ENCODE assay signal across 1 cellular context in the genomic region with DNA sequence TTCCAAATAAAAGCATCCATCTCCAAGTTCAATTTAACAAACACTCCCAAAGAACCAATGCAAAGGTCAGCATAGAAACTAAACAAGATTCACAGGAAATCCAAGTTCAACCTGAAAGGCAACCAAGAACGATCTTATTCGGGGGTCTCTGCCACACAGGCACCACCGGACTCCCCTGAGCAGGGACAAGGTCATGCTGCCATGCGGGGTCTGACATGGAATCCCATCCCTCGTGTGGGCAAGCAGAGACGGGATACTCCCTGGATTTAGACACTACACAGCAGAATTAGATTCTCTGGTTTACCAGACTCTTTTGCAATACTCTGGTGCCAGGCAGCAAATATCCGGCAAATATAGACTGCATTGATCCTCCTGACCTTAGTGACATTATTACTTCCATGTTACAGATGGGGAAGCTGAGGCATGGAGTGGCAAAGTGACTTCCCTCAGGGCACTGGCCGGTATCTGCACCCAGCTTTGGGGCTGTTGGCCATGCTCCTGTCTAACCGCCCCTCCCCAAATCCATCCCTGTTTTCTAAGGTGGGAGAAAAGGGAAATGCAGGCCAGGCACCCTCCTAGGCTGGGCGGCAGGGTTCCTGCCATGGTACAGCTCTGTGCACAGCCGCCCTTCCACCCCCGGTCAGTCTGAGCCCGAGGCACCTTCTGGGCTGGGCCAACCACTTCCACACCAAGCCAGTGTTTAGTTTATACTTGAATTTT.
TF ChIP-seq lines count a peak whose summit lies in the region.

No MANE protein-coding gene starts in this region.

TF ChIP-seq in WTC11, 78 proteins besides CTCF, POLR2A, EP300 and RAD21 (continued from another document):
- TF ChIP-seq, protein P1, sequence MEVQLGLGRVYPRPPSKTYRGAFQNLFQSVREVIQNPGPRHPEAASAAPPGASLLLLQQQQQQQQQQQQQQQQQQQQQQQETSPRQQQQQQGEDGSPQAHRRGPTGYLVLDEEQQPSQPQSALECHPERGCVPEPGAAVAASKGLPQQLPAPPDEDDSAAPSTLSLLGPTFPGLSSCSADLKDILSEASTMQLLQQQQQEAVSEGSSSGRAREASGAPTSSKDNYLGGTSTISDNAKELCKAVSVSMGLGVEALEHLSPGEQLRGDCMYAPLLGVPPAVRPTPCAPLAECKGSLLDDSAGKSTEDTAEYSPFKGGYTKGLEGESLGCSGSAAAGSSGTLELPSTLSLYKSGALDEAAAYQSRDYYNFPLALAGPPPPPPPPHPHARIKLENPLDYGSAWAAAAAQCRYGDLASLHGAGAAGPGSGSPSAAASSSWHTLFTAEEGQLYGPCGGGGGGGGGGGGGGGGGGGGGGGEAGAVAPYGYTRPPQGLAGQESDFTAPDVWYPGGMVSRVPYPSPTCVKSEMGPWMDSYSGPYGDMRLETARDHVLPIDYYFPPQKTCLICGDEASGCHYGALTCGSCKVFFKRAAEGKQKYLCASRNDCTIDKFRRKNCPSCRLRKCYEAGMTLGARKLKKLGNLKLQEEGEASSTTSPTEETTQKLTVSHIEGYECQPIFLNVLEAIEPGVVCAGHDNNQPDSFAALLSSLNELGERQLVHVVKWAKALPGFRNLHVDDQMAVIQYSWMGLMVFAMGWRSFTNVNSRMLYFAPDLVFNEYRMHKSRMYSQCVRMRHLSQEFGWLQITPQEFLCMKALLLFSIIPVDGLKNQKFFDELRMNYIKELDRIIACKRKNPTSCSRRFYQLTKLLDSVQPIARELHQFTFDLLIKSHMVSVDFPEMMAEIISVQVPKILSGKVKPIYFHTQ (CRISPR knock-in tag; IDR thresholded peaks at IDR 0.05): no peak
- no peak for TF ChIP-seq ZNF219 (CRISPR knock-in tag; IDR thresholded peaks at IDR 0.05; ENCODE audit: borderline replicate concordance)
- TF ChIP-seq, protein P2, sequence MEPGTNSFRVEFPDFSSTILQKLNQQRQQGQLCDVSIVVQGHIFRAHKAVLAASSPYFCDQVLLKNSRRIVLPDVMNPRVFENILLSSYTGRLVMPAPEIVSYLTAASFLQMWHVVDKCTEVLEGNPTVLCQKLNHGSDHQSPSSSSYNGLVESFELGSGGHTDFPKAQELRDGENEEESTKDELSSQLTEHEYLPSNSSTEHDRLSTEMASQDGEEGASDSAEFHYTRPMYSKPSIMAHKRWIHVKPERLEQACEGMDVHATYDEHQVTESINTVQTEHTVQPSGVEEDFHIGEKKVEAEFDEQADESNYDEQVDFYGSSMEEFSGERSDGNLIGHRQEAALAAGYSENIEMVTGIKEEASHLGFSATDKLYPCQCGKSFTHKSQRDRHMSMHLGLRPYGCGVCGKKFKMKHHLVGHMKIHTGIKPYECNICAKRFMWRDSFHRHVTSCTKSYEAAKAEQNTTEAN (CRISPR knock-in tag; IDR thresholded peaks at IDR 0.05): no peak
- TF ChIP-seq, protein P3, sequence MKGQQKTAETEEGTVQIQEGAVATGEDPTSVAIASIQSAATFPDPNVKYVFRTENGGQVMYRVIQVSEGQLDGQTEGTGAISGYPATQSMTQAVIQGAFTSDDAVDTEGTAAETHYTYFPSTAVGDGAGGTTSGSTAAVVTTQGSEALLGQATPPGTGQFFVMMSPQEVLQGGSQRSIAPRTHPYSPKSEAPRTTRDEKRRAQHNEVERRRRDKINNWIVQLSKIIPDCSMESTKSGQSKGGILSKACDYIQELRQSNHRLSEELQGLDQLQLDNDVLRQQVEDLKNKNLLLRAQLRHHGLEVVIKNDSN (CRISPR knock-in tag; IDR thresholded peaks at IDR 0.05): no peak
- no peak for TF ChIP-seq ZBTB21 (CRISPR knock-in tag; IDR thresholded peaks at IDR 0.05; ENCODE audit: borderline replicate concordance)
- no peak for TF ChIP-seq ZNF317 (CRISPR knock-in tag; IDR thresholded peaks at IDR 0.05; ENCODE audit: borderline replicate concordance, low read depth)
- no peak for TF ChIP-seq FOXP1 (CRISPR knock-in tag; IDR thresholded peaks at IDR 0.05; ENCODE audit: borderline replicate concordance)
- TF ChIP-seq, protein P4, sequence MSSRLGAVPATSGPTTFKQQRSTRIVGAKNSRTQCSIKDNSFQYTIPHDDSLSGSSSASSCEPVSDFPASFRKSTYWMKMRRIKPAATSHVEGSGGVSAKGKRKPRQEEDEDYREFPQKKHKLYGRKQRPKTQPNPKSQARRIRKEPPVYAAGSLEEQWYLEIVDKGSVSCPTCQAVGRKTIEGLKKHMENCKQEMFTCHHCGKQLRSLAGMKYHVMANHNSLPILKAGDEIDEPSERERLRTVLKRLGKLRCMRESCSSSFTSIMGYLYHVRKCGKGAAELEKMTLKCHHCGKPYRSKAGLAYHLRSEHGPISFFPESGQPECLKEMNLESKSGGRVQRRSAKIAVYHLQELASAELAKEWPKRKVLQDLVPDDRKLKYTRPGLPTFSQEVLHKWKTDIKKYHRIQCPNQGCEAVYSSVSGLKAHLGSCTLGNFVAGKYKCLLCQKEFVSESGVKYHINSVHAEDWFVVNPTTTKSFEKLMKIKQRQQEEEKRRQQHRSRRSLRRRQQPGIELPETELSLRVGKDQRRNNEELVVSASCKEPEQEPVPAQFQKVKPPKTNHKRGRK (CRISPR knock-in tag; IDR thresholded peaks at IDR 0.05; ENCODE audit: borderline replicate concordance): no peak
- TF ChIP-seq ZNF416 (CRISPR knock-in tag; IDR thresholded peaks at IDR 0.05): no peak
